In genomic region chr18:49411928-49412327, GRCh38 we compare ENCODE assay signal across 12 cellular contexts.
"Had no signal": no experiment of that assay in that cellular context is flagged by ENCODE, and none has a peak within 500 bp of the region (broad histone marks: within the 10 kb centered on the region; RNA-seq: fewer than 3 reads in every experiment).

No MANE protein-coding gene starts in this region.

- H3K27me3 Mint-ChIP-seq: activated CD8-positive, alpha-beta memory T cell treated with anti-CD3 and anti-CD28 coated beads, Interleukin-2, amount 10 ng/mL, durations not matched to agents 7 days and 5 days; stimulated activated naive CD8-positive, alpha-beta T cell treated with anti-CD3 and anti-CD28 coated beads, Interleukin-15, amount 100 ng/mL, for 72 hours had no signal

- H3K4me1 ChIP-seq: colonic mucosa, testis had no signal

- H3K9me3 Mint-ChIP-seq: stimulated activated naive CD8-positive, alpha-beta T cell treated with anti-CD3 and anti-CD28 coated beads, Interleukin-15, amount 100 ng/mL, for 72 hours had no signal

- H3K27ac ChIP-seq: colonic mucosa, epithelial cell of prostate, pancreas, testis had no signal

- H3K27me3 ChIP-seq: colonic mucosa, gastrocnemius medialis, pancreas, testis had no signal

- DNase-seq: activated CD8-positive, alpha-beta memory T cell treated with anti-CD3 and anti-CD28 coated beads, Interleukin-2, amount 10 ng/mL, durations not matched to agents 7 days and 5 days; activated naive CD4-positive, alpha-beta T cell treated with Interleukin-2 at 50 U/mL for 16 hours; caudate nucleus; colonic mucosa; effector CD4-positive, alpha-beta T cell; gastrocnemius medialis; mesendoderm; pancreas; stimulated activated CD4-positive, alpha-beta T cell treated with anti-CD3 and anti-CD28 coated beads, Interleukin-4, amount 100 ng/mL, for 1 hour; stimulated activated naive CD8-positive, alpha-beta T cell treated with anti-CD3 and anti-CD28 coated beads, Interleukin-15, amount 100 ng/mL, for 72 hours; testis had no signal

- H3K4me3 ChIP-seq: colonic mucosa, gastrocnemius medialis, pancreas, testis had no signal

- H3K9me3 ChIP-seq: colonic mucosa, gastrocnemius medialis, pancreas, testis had no signal

- ATAC-seq: activated CD8-positive, alpha-beta memory T cell treated with anti-CD3 and anti-CD28 coated beads, Interleukin-2, amount 10 ng/mL, durations not matched to agents 7 days and 5 days; gastrocnemius medialis; pancreas; stimulated activated naive CD8-positive, alpha-beta T cell treated with anti-CD3 and anti-CD28 coated beads, Interleukin-15, amount 100 ng/mL, for 72 hours had no signal

- H3K4me3 Mint-ChIP-seq: activated CD8-positive, alpha-beta memory T cell treated with anti-CD3 and anti-CD28 coated beads, Interleukin-2, amount 10 ng/mL, durations not matched to agents 7 days and 5 days; stimulated activated naive CD8-positive, alpha-beta T cell treated with anti-CD3 and anti-CD28 coated beads, Interleukin-15, amount 100 ng/mL, for 72 hours had no signal

- H3K36me3 ChIP-seq: colonic mucosa, gastrocnemius medialis, pancreas had no signal
